Comparison of ENCODE assay signal across 20 cellular contexts in genomic region chr5:150532996-150533395, GRCh38. TPM values are rescaled to one million over a fixed set of nuclear protein-coding genes. Genes with fewer than 3 reads are reported as not detected.
DNase-seq lines count a peak whose midpoint lies in the region; ATAC-seq, FAIRE-seq and TF ChIP-seq lines count a peak whose summit lies in the region.
"Had no signal": no experiment of that assay in that cellular context is flagged by ENCODE, and none has a peak within 500 bp of the region (broad histone marks: within the 10 kb centered on the region; RNA-seq: fewer than 3 reads in every experiment).

No MANE protein-coding gene starts in this region.

- no peaks in the 10 kb centered on the region for H3K79me2 ChIP-seq in trophoblast cell (ENCODE audit: control insufficient read depth, insufficient read depth, low read length, poor library complexity)

- no peak overlapping the region for H2BK12ac ChIP-seq in trophoblast cell (ENCODE audit: low read length)

- H3K36me3 ChIP-seq in kidney (ENCODE audit: control insufficient read depth in 1 of 2, insufficient read depth in 2 of 2, low read length in 2 of 2), result peaks cover 27 to 29% of the 10 kb centered on the region in 2 donors
- H3K36me3 ChIP-seq in trophoblast cell (ENCODE audit: control insufficient read depth in 1 of 2, insufficient read depth in 2 of 2, low read length in 2 of 2), result peaks cover 51 to 76% of the 10 kb centered on the region in 2 experiments

- H4K8ac ChIP-seq in trophoblast cell (ENCODE audit: low read depth, low read length), result no peak overlapping the region

- H3K27ac ChIP-seq in kidney (ENCODE audit: low read depth in 2 of 2, low read length in 2 of 2) (no peak overlapping the region), trophoblast cell (ENCODE audit: low read depth, low read length) (no peak overlapping the region)
- H3K27ac ChIP-seq: C4-2B had no signal

- no peak overlapping the region for H2AK5ac ChIP-seq in trophoblast cell (ENCODE audit: low read length)

- H3K27ac Mint-ChIP-seq in HFFc6, result peak overlapping the region; percentile 29; the same call in 1 of the 2 replicates

- H3K4me3 Mint-ChIP-seq in HFFc6, result no peak overlapping the region

- peaks cover 44% of the 10 kb centered on the region for H3K36me3 Mint-ChIP-seq in HFFc6 (ENCODE audit: low read depth)

- DNase-seq in HFFc6 (no peak), erythroblast (lab: John Stamatoyannopoulos, UW) (peak; percentile 20 to 28), kidney (peak; percentile 63), trophoblast cell (no peak), Ammon's horn (ENCODE audit: low spot score) (no peak), dedifferentiated amniotic fluid mesenchymal stem cell (ENCODE audit: extremely low spot score) (no peak), occipital lobe (lab: John Stamatoyannopoulos, UW) (no peak)
- DNase-seq: DMS 273 treated with DMSO at 0.1 percent for 48 hours, GF-D8, GOT3, NCI-H1048, NCI-H146, NCI-H2081 treated with DMSO at 0.1 percent for 48 hours, NCI-H510A treated with DMSO at 0.1 percent for 48 hours, SHP77 had no signal

- FAIRE-seq in kidney (lab: Jason Lieb, UNC), result no peak
- FAIRE-seq: GM12891, GM18507 had no signal

- H3K18ac ChIP-seq in trophoblast cell (ENCODE audit: low read length), result peak overlapping the region; percentile 60

- no peak for TF ChIP-seq POLR2A in erythroblast (IDR thresholded peaks at IDR 0.05; ENCODE audit: low read length)

- H3K9me3 Mint-ChIP-seq in HFFc6, result no peaks in the 10 kb centered on the region

- H3K79me1 ChIP-seq in trophoblast cell (ENCODE audit: low read length), result no peaks in the 10 kb centered on the region

- H4K12ac ChIP-seq in trophoblast cell (ENCODE audit: low read depth, low read length), result no peak overlapping the region

- H3K4ac ChIP-seq in trophoblast cell (ENCODE audit: low read depth, low read length), result no peak overlapping the region

- H3K14ac ChIP-seq in trophoblast cell (ENCODE audit: low read length), result no peak overlapping the region

- H3K4me2 ChIP-seq in trophoblast cell (ENCODE audit: low read length), result no peak overlapping the region

- H2AFZ ChIP-seq in trophoblast cell (ENCODE audit: insufficient read depth, low read length, poor library complexity), result no peak overlapping the region

- H3K27me3 ChIP-seq in trophoblast cell (ENCODE audit: insufficient read depth, low read length), result no peaks in the 10 kb centered on the region

- H3K9me3 ChIP-seq in kidney (ENCODE audit: control insufficient read depth in 1 of 2, low read length in 2 of 2) (no peaks in the 10 kb centered on the region), trophoblast cell (ENCODE audit: insufficient read depth, low read depth, low read length) (peaks cover 3% of the 10 kb centered on the region)

- H3K23ac ChIP-seq in trophoblast cell (ENCODE audit: low read length), result no peak overlapping the region

- no peak overlapping the region for H3K9ac ChIP-seq in kidney (ENCODE audit: low read length in 2 of 2)
- no peak overlapping the region for H3K9ac ChIP-seq in trophoblast cell (ENCODE audit: low read length)

- H4K91ac ChIP-seq in trophoblast cell (ENCODE audit: low read depth, low read length), result no peak overlapping the region

- H3K4me1 ChIP-seq in kidney (ENCODE audit: control insufficient read depth in 1 of 2, insufficient read depth in 1 of 2, low read depth in 1 of 2, low read length in 2 of 2), result no peaks in the 10 kb centered on the region
- no peaks in the 10 kb centered on the region for H3K4me1 ChIP-seq in trophoblast cell (ENCODE audit: control insufficient read depth in 1 of 2, insufficient read depth in 2 of 2, low read length in 2 of 2)

- TF ChIP-seq CTCF in HFFc6 (IDR thresholded peaks at IDR 0.05) (no peak), kidney (IDR thresholded peaks at IDR 0.05; ENCODE audit: borderline replicate concordance, extremely low read depth, insufficient read depth) (no peak)

- H3K4me1 Mint-ChIP-seq in HFFc6 (ENCODE audit: low read depth), result peaks cover 30% of the 10 kb centered on the region

- H2BK120ac ChIP-seq in trophoblast cell (ENCODE audit: insufficient read depth, low read length, poor library complexity), result no peak overlapping the region

- H3K27me3 Mint-ChIP-seq in HFFc6 (ENCODE audit: insufficient read depth), result peaks cover 6% of the 10 kb centered on the region

- intact Hi-C loops in kidney (cut with DNase I), result loop anchor here (5.0 kb wide), 1 partner anchor 76 kb away; no protein-coding TSS in a partner anchor

- ATAC-seq in GM19452 (IDR thresholded peaks at IDR 0.05; ENCODE audit: unreplicated experiment), result no peak
- ATAC-seq: Panc1 had no signal

- no peak overlapping the region for H2BK5ac ChIP-seq in trophoblast cell (ENCODE audit: low read depth, low read length, poor library complexity)

- no CpG with 5 or more reads among the region's 5 CpGs for WGBS in trophoblast cell (ENCODE audit: extremely low coverage, insufficient coverage, insufficient read length)

- H3K4me3 ChIP-seq in kidney (ENCODE audit: low read length in 2 of 2), result no peak overlapping the region
- H3K4me3 ChIP-seq in trophoblast cell (ENCODE audit: low read depth, low read length), result no peak overlapping the region

RNA-seq across cellular contexts. Expression of gene NDST1, which starts 25.1 kb away (rescaled TPM):
- 100 to 1,000 TPM; 126 to 199 (median 147) TPM for total RNA-seq in HFFc6 (2021; fragmentation: NEBNext Ultra II Directional; extraction: Animal tissue kit (Norgen Biotek cat#: 25700))
- 60.7 TPM for total RNA-seq in kidney
- 11.7 TPM for polyA plus RNA-seq in kidney (ENCODE audit: insufficient read depth, low read depth, low replicate concordance)
- polyA plus RNA-seq in trophoblast cell (2013), result 98.1 and 98.9 TPM in 2 replicates
- 23.1 TPM for total RNA-seq in occipital lobe

Comparison
In these comparisons a context has a peak if more than half of its experiments do, and no peak if none do; other contexts are left out.
1. DNase-seq: peak in erythroblast (2 of 2) and kidney (single experiment); none in HFFc6 (single experiment), trophoblast cell (0 of 2), Ammon's horn (single experiment), dedifferentiated amniotic fluid mesenchymal stem cell (single experiment) and occipital lobe (single experiment).